ENCODE assay signal across 8 cellular contexts in genomic region chr10:102418612-102419560, GRCh38. TPM values are rescaled to one million over a fixed set of nuclear protein-coding genes. Genes with fewer than 3 reads are reported as not detected.
DNase-seq lines count a peak whose midpoint lies in the region; ATAC-seq and TF ChIP-seq lines count a peak whose summit lies in the region.

PSD (minus strand) TSS chr10:102418785; CDS start chr10:102417038, 1,747 bp downstream.

- DNase-seq in activated T-cell treated with anti-CD3 and anti-CD28 coated beads, Interleukin-2, amount 50 U/mL, for 24 hours = no peak
- no peak for DNase-seq in activated T-cell treated with anti-CD3 and anti-CD28 coated beads, Interleukin-2, amount 50 U/mL, for 1 hour
- DNase-seq in NCI-H748 treated with DMSO at 0.1 percent for 48 hours (lab: John Stamatoyannopoulos, UW) (peak; percentile 58), coronary artery (ENCODE audit: low spot score) (no peak), HT-29 (ENCODE audit: low spot score) (no peak)
- no peak for DNase-seq in effector CD8-positive, alpha-beta T cell (lab: John Stamatoyannopoulos, UW)

- H3K27ac ChIP-seq in coronary artery = no peak within 1 kb of the TSS

- peaks cover 27% of the 10 kb centered on the region for H3K36me3 Mint-ChIP-seq in activated T-cell treated with anti-CD3 and anti-CD28 coated beads, Interleukin-2, amount 50 U/mL, for 24 hours (ENCODE audit: low read depth)
- peaks cover 3% of the 10 kb centered on the region for H3K36me3 Mint-ChIP-seq in nephron (ENCODE audit: low read depth)

- no peak for ATAC-seq in HG03571 (IDR thresholded peaks at IDR 0.05; ENCODE audit: unreplicated experiment)

- H3K4me1 Mint-ChIP-seq in activated T-cell treated with anti-CD3 and anti-CD28 coated beads, Interleukin-2, amount 50 U/mL, for 24 hours (ENCODE audit: low read depth) = peaks cover 41% of the 10 kb centered on the region
- peaks cover 13% of the 10 kb centered on the region for H3K4me1 Mint-ChIP-seq in nephron

- peak within 1 kb of the TSS; percentile 53 for H3K27ac Mint-ChIP-seq in activated T-cell treated with anti-CD3 and anti-CD28 coated beads, Interleukin-2, amount 50 U/mL, for 24 hours
- peak within 1 kb of the TSS in 1 of 3 experiments; percentile 51 for H3K27ac Mint-ChIP-seq in nephron

- TF ChIP-seq CTCF in coronary artery (IDR thresholded peaks at IDR 0.05) = no peak
- TF ChIP-seq CTCF in nephron (IDR thresholded peaks at IDR 0.05; ENCODE audit: unreplicated experiment in 3 of 3) = no peak

- peaks cover 36% of the 10 kb centered on the region for H3K27me3 Mint-ChIP-seq in activated T-cell treated with anti-CD3 and anti-CD28 coated beads, Interleukin-2, amount 50 U/mL, for 24 hours
- H3K27me3 Mint-ChIP-seq in nephron (ENCODE audit: low read depth) = peaks cover 41% of the 10 kb centered on the region

- peak within 1 kb of the TSS; percentile 90 for H3K4me3 ChIP-seq in coronary artery

- H3K9me3 Mint-ChIP-seq in activated T-cell treated with anti-CD3 and anti-CD28 coated beads, Interleukin-2, amount 50 U/mL, for 24 hours = no peaks in the 10 kb centered on the region
- H3K9me3 Mint-ChIP-seq in nephron = no peaks in the 10 kb centered on the region

- peak within 1 kb of the TSS; percentile 93 for H3K4me3 Mint-ChIP-seq in activated T-cell treated with anti-CD3 and anti-CD28 coated beads, Interleukin-2, amount 50 U/mL, for 24 hours
- peak within 1 kb of the TSS; percentile 92 to 95 (median 95) for H3K4me3 Mint-ChIP-seq in nephron

RNA-seq across cellular contexts. Expression of gene PSD, which starts in this region (rescaled TPM):
- 0.18 and 0.47 TPM in 2 replicates for total RNA-seq in HT-29 (2014; rRNA removed; shearing (Covaris generic))
